In the genomic region with DNA sequence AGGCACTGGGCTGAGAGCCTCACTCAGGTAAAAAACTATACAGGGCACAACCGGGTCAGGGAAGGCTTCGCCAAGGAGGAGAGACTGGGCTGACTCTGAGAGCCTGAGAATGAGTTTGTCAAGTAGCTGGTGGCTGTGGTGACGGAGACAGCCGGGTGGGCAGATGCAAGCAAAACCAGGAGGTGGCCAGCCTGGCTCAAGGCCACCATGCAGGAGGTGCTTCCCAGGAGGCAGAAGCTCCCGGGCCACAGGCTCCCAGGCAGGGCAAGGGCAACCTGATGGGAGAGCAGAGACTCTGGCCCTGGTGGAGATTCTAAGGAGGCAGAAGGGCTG, we compare ENCODE assay signal across 10 cellular contexts. TPM values are rescaled to one million over a fixed set of nuclear protein-coding genes. Genes with fewer than 3 reads are reported as not detected.
A peak's percentile ranks its signal among the peaks of the same experiment; 100 is the strongest.
DNase-seq lines count a peak whose midpoint lies in the region; ATAC-seq and TF ChIP-seq lines count a peak whose summit lies in the region.
"Had no signal": no experiment of that assay in that cellular context is flagged by ENCODE, and none has a peak within 500 bp of the region (broad histone marks: within the 10 kb centered on the region; RNA-seq: fewer than 3 reads in every experiment).

No MANE protein-coding gene starts in this region.

- no peaks in the 10 kb centered on the region for H3K36me3 Mint-ChIP-seq in effector memory CD8-positive, alpha-beta T cell (ENCODE audit: insufficient read depth)
- H3K36me3 Mint-ChIP-seq in progenitor cell of endocrine pancreas (ENCODE audit: insufficient read depth) = no peaks in the 10 kb centered on the region

- no peaks in the 10 kb centered on the region for H3K9me2 ChIP-seq in PC-3 (replicated peaks; ENCODE audit: low read length)

- no peak overlapping the region for H3K27ac Mint-ChIP-seq in effector memory CD8-positive, alpha-beta T cell
- peak overlapping the region; percentile 82 for H3K27ac Mint-ChIP-seq in progenitor cell of endocrine pancreas

- no peaks in the 10 kb centered on the region for H3K9me3 Mint-ChIP-seq in effector memory CD8-positive, alpha-beta T cell
- no peaks in the 10 kb centered on the region for H3K9me3 Mint-ChIP-seq in progenitor cell of endocrine pancreas (ENCODE audit: low read depth)

- H3K27ac ChIP-seq in PC-3 (ENCODE audit: low read length) = no peak overlapping the region

- TF ChIP-seq CTCF in PC-3 (conservative IDR thresholded peaks at IDR 0.05; ENCODE audit: low read depth, low read length) (no peak), progenitor cell of endocrine pancreas (IDR thresholded peaks at IDR 0.05; ENCODE audit: unreplicated experiment) (no peak)

- peaks cover 16% of the 10 kb centered on the region for H4K20me1 ChIP-seq in PC-3 (ENCODE audit: low read length)

- BruUV-seq in PC-3 (replicated peaks; lab: Mats Ljungman, UMichigan) = no TSS peak

- peak overlapping the region; percentile 18; the same call in 1 of the 2 replicates for H3K9ac ChIP-seq in PC-3 (ENCODE audit: low read length)

- POLR2A ChIA-PET in PC-3 (lab: Charles Lee; ENCODE audit: unreplicated experiment) = interaction anchor here (0.6 to 0.7 kb wide), 2 partner anchors 210 to 339 kb away, joined by 3 to 4 read pairs; no protein-coding TSS in a partner anchor

- intact Hi-C loops in PC-3 (cut with micrococcal nuclease) = loop anchor here (1.0 to 5.0 kb wide), 7 partner anchors 94 to 734 kb away; no protein-coding TSS in a partner anchor

- peak overlapping the region; percentile 47 to 66 for H3K4me3 Mint-ChIP-seq in effector memory CD8-positive, alpha-beta T cell
- H3K4me3 Mint-ChIP-seq in progenitor cell of endocrine pancreas (ENCODE audit: low read depth) = no peak overlapping the region

- peaks cover 10 to 16% of the 10 kb centered on the region in 2 donors for H3K4me1 Mint-ChIP-seq in effector memory CD8-positive, alpha-beta T cell (ENCODE audit: low read depth in 2 of 2)
- peaks cover 11% of the 10 kb centered on the region for H3K4me1 Mint-ChIP-seq in progenitor cell of endocrine pancreas (ENCODE audit: low read depth)

- peak overlapping the region; percentile 66 for H3K4me3 ChIP-seq in PC-3 (ENCODE audit: low read length)

- no peaks in the 10 kb centered on the region for H3F3A ChIP-seq in PC-3 (ENCODE audit: low read length, unreplicated experiment)

- peaks cover 42% of the 10 kb centered on the region for H3K79me2 ChIP-seq in PC-3 (ENCODE audit: low read length)

- peak overlapping the region; percentile 86 for H2AFZ ChIP-seq in PC-3 (ENCODE audit: low read length)

- no peaks in the 10 kb centered on the region for H3K9me3 ChIP-seq in PC-3 (ENCODE audit: low read length)
- H3K9me3 ChIP-seq: right lobe of liver had no signal

- peaks cover 53 to 70% of the 10 kb centered on the region in 2 donors for H3K27me3 Mint-ChIP-seq in effector memory CD8-positive, alpha-beta T cell
- peaks cover 64% of the 10 kb centered on the region for H3K27me3 Mint-ChIP-seq in progenitor cell of endocrine pancreas

- DNase-seq in PC-3 (no peak), progenitor cell of endocrine pancreas (ENCODE audit: low spot score, unreplicated experiment) (no peak), GM03348 (ENCODE audit: low spot score) (no peak)
- DNase-seq in effector memory CD8-positive, alpha-beta T cell = no peak
- DNase-seq: SIG-M5 had no signal

- H3K4me1 ChIP-seq in PC-3 (ENCODE audit: insufficient read depth, low read length) = peaks cover 6% of the 10 kb centered on the region

- ATAC-seq in GM21723 (IDR thresholded peaks at IDR 0.05; ENCODE audit: unreplicated experiment) (peak; percentile 9), PC-3 (peak; percentile 2), GM18511 (IDR thresholded peaks at IDR 0.05; ENCODE audit: unreplicated experiment) (no peak), GM18868 (IDR thresholded peaks at IDR 0.05; ENCODE audit: unreplicated experiment) (no peak), GM18909 (IDR thresholded peaks at IDR 0.05; ENCODE audit: poor library complexity, unreplicated experiment) (no peak)
- no peak for ATAC-seq in effector memory CD8-positive, alpha-beta T cell (replicated peaks)

- H3K27me3 ChIP-seq in PC-3 (ENCODE audit: low read length) = no peaks in the 10 kb centered on the region
- H3K27me3 ChIP-seq: right lobe of liver had no signal

- H3K36me3 ChIP-seq in PC-3 (ENCODE audit: low read depth, low read length) = peaks cover 19% of the 10 kb centered on the region
- H3K36me3 ChIP-seq: right lobe of liver had no signal

- H3K4me2 ChIP-seq in PC-3 (ENCODE audit: low read length) = peak overlapping the region; percentile 86

- CTCF ChIA-PET in PC-3 (lab: Charles Lee) = interaction anchor here (0.6 to 2.4 kb wide), 9 partner anchors 25 to 342 kb away, joined by 3 to 13 read pairs (median 5); no protein-coding TSS in a partner anchor

RNA-seq across cellular contexts. Expression of a gene that starts 2.9 kb away (rescaled TPM):
- total RNA-seq in PC-3 (2014; rRNA removed) = 223 and 269 TPM in 2 replicates
- total RNA-seq in progenitor cell of endocrine pancreas = 0.16 TPM in 1 of 2 replicates, not detected in the other

Comparison
In these comparisons a context has a peak if more than half of its experiments do, and no peak if none do; other contexts are left out.
1. ATAC-seq: peak in GM21723 (single experiment) and PC-3 (single experiment); none in effector memory CD8-positive, alpha-beta T cell (single experiment), GM18511 (single experiment), GM18868 (single experiment) and GM18909 (single experiment).
2. RNA of a gene that starts 2.9 kb away (total RNA-seq): 223 to 269 TPM in PC-3; 0.16 TPM in progenitor cell of endocrine pancreas; every median in the first group is over 100 times any median in the second.